ENCODE assay signal across 8 cellular contexts in the genomic region with DNA sequence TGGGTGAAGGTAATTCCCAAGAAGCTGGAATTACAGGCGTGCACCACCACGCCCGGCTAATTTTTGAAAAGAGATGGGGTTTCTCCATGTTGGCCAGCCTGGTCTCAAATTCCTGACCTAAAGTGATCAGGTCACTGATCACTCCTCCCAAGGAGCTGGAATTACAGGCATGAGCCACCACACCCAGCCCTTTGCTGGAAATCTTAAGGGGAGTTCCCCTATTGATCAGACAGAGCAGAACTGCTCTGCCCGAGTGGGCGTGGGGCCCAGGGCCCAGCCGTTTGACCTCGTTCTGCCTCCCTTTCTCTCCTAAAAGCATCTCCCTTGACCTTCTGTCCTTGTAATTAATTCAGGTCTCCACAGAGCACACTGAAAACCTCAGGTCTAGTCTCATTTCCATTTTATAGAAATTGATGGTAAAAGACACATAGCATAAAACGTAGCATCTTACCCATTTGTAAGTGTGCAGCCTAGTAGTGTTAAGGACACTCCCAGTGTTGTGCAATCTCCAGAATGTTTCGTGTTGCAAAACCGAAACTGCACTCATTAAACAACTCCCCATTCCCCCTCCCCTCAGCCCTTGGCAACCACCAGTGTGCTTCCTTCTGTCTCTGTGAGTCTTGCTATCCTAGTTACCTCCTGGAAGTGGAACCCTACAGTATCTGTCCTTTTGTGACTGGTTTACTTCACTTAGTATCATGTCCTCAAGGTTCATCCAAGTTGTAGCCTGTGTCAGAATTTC.
DNase-seq lines count a peak whose midpoint lies in the region; ATAC-seq and TF ChIP-seq lines count a peak whose summit lies in the region.

No MANE protein-coding gene starts in this region.

- H3K27me3 ChIP-seq in breast epithelium: no peaks in the 10 kb centered on the region
- H3K27me3 ChIP-seq in stomach: no peaks in the 10 kb centered on the region

- TF ChIP-seq CTCF in OCI-LY7 (conservative IDR thresholded peaks at IDR 0.05; ENCODE audit: low read length) (no peak), breast epithelium (IDR thresholded peaks at IDR 0.05) (no peak), stomach (IDR thresholded peaks at IDR 0.05) (no peak), chondrocyte (IDR thresholded peaks at IDR 0.05) (no peak)

- CTCF ChIA-PET in OCI-LY7 (lab: Charles Lee; ENCODE audit: unreplicated experiment) (no interaction called here), HEK293T (lab: Yijun Ruan, JAX) (no interaction called here)

- no TSS peak for BruUV-seq in OCI-LY7 (replicated peaks; lab: Mats Ljungman, UMichigan)

- DNase-seq in GDM1 (lab: John Stamatoyannopoulos, UW) (peak; percentile 58), OCI-LY7 (ENCODE audit: low spot score) (peak; percentile 45), breast epithelium (ENCODE audit: low spot score in 2 of 2) (peak; percentile 74 to 93), left lobe of liver (ENCODE audit: low spot score) (peak; percentile 85), stomach (peak; percentile 72), chondrocyte (ENCODE audit: low spot score) (no peak), HEK293T (ENCODE audit: extremely low spot score) (no peak)

- H3K36me3 Mint-ChIP-seq in chondrocyte (ENCODE audit: low read depth): no peaks in the 10 kb centered on the region

- TF ChIP-seq POLR2A in breast epithelium (IDR thresholded peaks at IDR 0.05): no peak
- TF ChIP-seq POLR2A in stomach (IDR thresholded peaks at IDR 0.05): no peak

- H3K4me1 ChIP-seq in OCI-LY7 (ENCODE audit: insufficient read depth, low read length, poor library complexity, severe bottlenecking): peaks cover 33% of the 10 kb centered on the region
- peaks cover 24 to 31% of the 10 kb centered on the region in 2 donors for H3K4me1 ChIP-seq in breast epithelium
- peaks cover 16 to 81% (median 47%) of the 10 kb centered on the region in 4 donors for H3K4me1 ChIP-seq in stomach

- H3K9me3 Mint-ChIP-seq in chondrocyte (ENCODE audit: low read depth): peaks cover 2% of the 10 kb centered on the region

- 24 to 31% (median 28%) methylated on average over 10 of the region's 10 CpGs for WGBS in stomach, 5 donors

- H3K4me3 ChIP-seq in OCI-LY7 (ENCODE audit: low read depth, low read length, poor library complexity, severe bottlenecking): no peak overlapping the region
- peak overlapping the region; percentile 10 to 40 (median 11) for H3K4me3 ChIP-seq in breast epithelium
- peak overlapping the region in 1 of 4 donors; percentile 7 for H3K4me3 ChIP-seq in stomach

- no peaks in the 10 kb centered on the region for H3K9me2 ChIP-seq in OCI-LY7 (ENCODE audit: insufficient read depth, low read length)

- POLR2A ChIA-PET in OCI-LY7 (lab: Charles Lee): interaction anchor here (0.6 kb wide), 1 partner anchor 17 kb away, joined by 3 read pairs; no protein-coding TSS in a partner anchor
- POLR2A ChIA-PET in HEK293T (lab: Yijun Ruan, JAX): no interaction called here

- peaks cover 10% of the 10 kb centered on the region; the same call in 1 of the 2 replicates for H3K79me2 ChIP-seq in OCI-LY7 (ENCODE audit: insufficient read depth, low read depth, low read length)

- TF ChIP-seq EP300 in stomach (IDR thresholded peaks at IDR 0.05): no peak

- H3K27ac ChIP-seq in OCI-LY7 (ENCODE audit: low read depth, low read length, poor library complexity, severe bottlenecking) (no peak overlapping the region), breast epithelium (peak overlapping the region; percentile 89), stomach (peak overlapping the region; percentile 35 to 77 (median 72))

- H3K27ac Mint-ChIP-seq in chondrocyte (ENCODE audit: unreplicated experiment): no peak overlapping the region

- ATAC-seq in HG03135 (IDR thresholded peaks at IDR 0.05; ENCODE audit: unreplicated experiment) (peak; percentile 75), left lobe of liver (peak; percentile 92)

- peaks cover 4% of the 10 kb centered on the region for H3K4me1 Mint-ChIP-seq in chondrocyte (ENCODE audit: low read depth)

- H3K27me3 Mint-ChIP-seq in chondrocyte (ENCODE audit: low read depth): peaks cover 28% of the 10 kb centered on the region

- intact Hi-C loops in OCI-LY7 (cut with micrococcal nuclease; ENCODE audit: unreplicated experiment) (no loop called here), breast epithelium (cut with DNase I; ENCODE audit: low total_unique reads) (no loop called here), stomach (cut with DNase I; ENCODE audit: low total_unique reads) (loop anchor here (10.0 kb wide), 1 partner anchor 88 kb away; a partner anchor contains a TSS)

- H4K20me1 ChIP-seq in OCI-LY7 (ENCODE audit: insufficient read depth, low read length): peaks cover 8% of the 10 kb centered on the region

- H3K4me3 Mint-ChIP-seq in chondrocyte (ENCODE audit: unreplicated experiment): no peak overlapping the region

- H3K4me2 ChIP-seq in OCI-LY7 (ENCODE audit: low read length): peak overlapping the region; percentile 40

- H2AFZ ChIP-seq in OCI-LY7 (ENCODE audit: low read length): no peak overlapping the region

- no peaks in the 10 kb centered on the region for H3K36me3 ChIP-seq in OCI-LY7 (ENCODE audit: insufficient read depth, low read length)
- no peaks in the 10 kb centered on the region for H3K36me3 ChIP-seq in breast epithelium
- H3K36me3 ChIP-seq in stomach: no peaks in the 10 kb centered on the region

- H3K9me3 ChIP-seq in OCI-LY7 (ENCODE audit: low read length): no peaks in the 10 kb centered on the region
- H3K9me3 ChIP-seq in breast epithelium: no peaks in the 10 kb centered on the region
- H3K9me3 ChIP-seq in stomach: no peaks in the 10 kb centered on the region

TF ChIP-seq in HEK293T, 16 proteins besides CTCF, POLR2A, EP300 and RAD21:
- TF ChIP-seq FOXA1 (IDR thresholded peaks at IDR 0.05): no peak
- TF ChIP-seq BHLHE40 (IDR thresholded peaks at IDR 0.05; ENCODE audit: borderline replicate concordance): no peak
- TF ChIP-seq TARDBP (IDR thresholded peaks at IDR 0.05): no peak
- no peak for TF ChIP-seq CTBP1 (IDR thresholded peaks at IDR 0.05; ENCODE audit: borderline replicate concordance)
- TF ChIP-seq SP1 (IDR thresholded peaks at IDR 0.05): no peak
- TF ChIP-seq SUZ12 (IDR thresholded peaks at IDR 0.05): no peak

Comparison
In these comparisons a context has a peak if more than half of its experiments do, and no peak if none do; other contexts are left out.
1. DNase-seq: peak in GDM1 (single experiment), OCI-LY7 (single experiment), breast epithelium (2 of 2), left lobe of liver (single experiment) and stomach (single experiment); none in chondrocyte (single experiment) and HEK293T (single experiment).